10 cellular contexts compared by ENCODE assay signal in genomic region chr3:129577356-129577755, GRCh38. TPM values are rescaled to one million over a fixed set of nuclear protein-coding genes. Genes with fewer than 3 reads are reported as not detected.
DNase-seq lines count a peak whose midpoint lies in the region; ATAC-seq and TF ChIP-seq lines count a peak whose summit lies in the region.
"Had no signal": no experiment of that assay in that cellular context is flagged by ENCODE, and none has a peak within 500 bp of the region (broad histone marks: within the 10 kb centered on the region; RNA-seq: fewer than 3 reads in every experiment).

No MANE protein-coding gene starts in this region.

- peaks cover 0 to 36% (median 23%) of the 10 kb centered on the region in 4 donors for H3K4me1 ChIP-seq in Peyer's patch
- H3K4me1 ChIP-seq in thyroid gland = peaks cover 0 to 24% of the 10 kb centered on the region in 2 donors

- 69 to 92% methylated on average over 7 to 11 of the region's 17 CpGs for WGBS in thyroid gland, 2 donors

- H3K36me3 ChIP-seq in Peyer's patch = peaks cover 0 to 16% (median 0%) of the 10 kb centered on the region in 3 donors
- peaks cover 0 to 6% of the 10 kb centered on the region in 2 donors for H3K36me3 ChIP-seq in thyroid gland
- H3K36me3 ChIP-seq: cardiac muscle cell had no signal

- DNase-seq in NCI-H748 (lab: John Stamatoyannopoulos, UW; ENCODE audit: unreplicated experiment) (peak; percentile 1), NCI-H748 treated with DMSO at 0.1 percent for 48 hours (lab: John Stamatoyannopoulos, UW) (no peak), Peyer's patch (peak in 1 of 3 donors; percentile 70), left cardiac atrium (peak; percentile 60), thyroid gland (no peak), putamen (ENCODE audit: low spot score) (no peak), GM13976 (ENCODE audit: low spot score) (no peak)

- peak overlapping the region in 1 of 4 donors; percentile 20 for H3K4me3 ChIP-seq in Peyer's patch
- H3K4me3 ChIP-seq in thyroid gland (replicated peaks in 1 of 3) = no peak overlapping the region
- H3K4me3 ChIP-seq: cardiac muscle cell had no signal

- TF ChIP-seq POLR2A in Peyer's patch (IDR thresholded peaks at IDR 0.05) = no peak
- TF ChIP-seq POLR2A in thyroid gland (IDR thresholded peaks at IDR 0.05) = no peak

- H3K27me3 ChIP-seq in Peyer's patch (no peaks in the 10 kb centered on the region), thyroid gland (no peaks in the 10 kb centered on the region)
- H3K27me3 ChIP-seq: cardiac muscle cell had no signal

- H3K9me3 ChIP-seq in Peyer's patch (no peaks in the 10 kb centered on the region), thyroid gland (no peaks in the 10 kb centered on the region)

- in situ Hi-C loops in GM13976 (cut with MboI; ENCODE audit: low sequenced_read_pairs, unreplicated experiment) = no loop called here

- intact Hi-C loops in left cardiac atrium (cut with DNase I) (no loop called here), thyroid gland (cut with DNase I) (no loop called here)

- TF ChIP-seq CTCF in Peyer's patch (IDR thresholded peaks at IDR 0.05) = no peak
- TF ChIP-seq CTCF in thyroid gland (IDR thresholded peaks at IDR 0.05) = no peak
- no peak for TF ChIP-seq CTCF in GM13976 (IDR thresholded peaks at IDR 0.05; ENCODE audit: borderline replicate concordance, control extremely low read depth, extremely low read depth, insufficient read depth, missing control alignments)

- H3K27ac ChIP-seq in Peyer's patch (peak overlapping the region; percentile 65 to 92 (median 86)), thyroid gland (peak overlapping the region in 2 of 3 donors; percentile 47 to 70)
- H3K27ac ChIP-seq: cardiac muscle cell had no signal

- ATAC-seq in left cardiac atrium (peak; percentile 25 to 40), GM21717 (IDR thresholded peaks at IDR 0.05; ENCODE audit: unreplicated experiment) (no peak)

RNA-seq across cellular contexts. Expression of gene PLXND1, which starts 29.1 kb away (rescaled TPM):
- total RNA-seq in Peyer's patch (100 to 1,000 TPM in 1 of 4 donors, 10 to 100 TPM in 3; 13.1 to 305 (median 48.2) TPM), left cardiac atrium (100 to 1,000 TPM; 106 to 112 TPM), thyroid gland (10 to 100 TPM; 50.7 to 69.8 (median 60.8) TPM)

RNA-seq across cellular contexts. Expression of gene H1-8, which starts 34.4 kb away (rescaled TPM):
- not detected for total RNA-seq in Peyer's patch
- total RNA-seq in left cardiac atrium = not detected
- not detected for total RNA-seq in thyroid gland
- total RNA-seq: cardiac muscle cell, omental fat pad had no signal

RNA-seq across cellular contexts. Expression of gene RHO, which starts 48.9 kb away (rescaled TPM):
- total RNA-seq in Peyer's patch (not detected), left cardiac atrium (not detected), thyroid gland (not detected)
- total RNA-seq: cardiac muscle cell had no signal

Comparison
In these comparisons a context has a peak if more than half of its experiments do, and no peak if none do; other contexts are left out.
1. DNase-seq: peak in NCI-H748 (single experiment) and left cardiac atrium (single experiment); none in NCI-H748 treated with DMSO at 0.1 percent for 48 hours (single experiment), thyroid gland (0 of 2), putamen (single experiment) and GM13976 (single experiment).